ENCODE assay signal across 1 cellular context in the genomic region with DNA sequence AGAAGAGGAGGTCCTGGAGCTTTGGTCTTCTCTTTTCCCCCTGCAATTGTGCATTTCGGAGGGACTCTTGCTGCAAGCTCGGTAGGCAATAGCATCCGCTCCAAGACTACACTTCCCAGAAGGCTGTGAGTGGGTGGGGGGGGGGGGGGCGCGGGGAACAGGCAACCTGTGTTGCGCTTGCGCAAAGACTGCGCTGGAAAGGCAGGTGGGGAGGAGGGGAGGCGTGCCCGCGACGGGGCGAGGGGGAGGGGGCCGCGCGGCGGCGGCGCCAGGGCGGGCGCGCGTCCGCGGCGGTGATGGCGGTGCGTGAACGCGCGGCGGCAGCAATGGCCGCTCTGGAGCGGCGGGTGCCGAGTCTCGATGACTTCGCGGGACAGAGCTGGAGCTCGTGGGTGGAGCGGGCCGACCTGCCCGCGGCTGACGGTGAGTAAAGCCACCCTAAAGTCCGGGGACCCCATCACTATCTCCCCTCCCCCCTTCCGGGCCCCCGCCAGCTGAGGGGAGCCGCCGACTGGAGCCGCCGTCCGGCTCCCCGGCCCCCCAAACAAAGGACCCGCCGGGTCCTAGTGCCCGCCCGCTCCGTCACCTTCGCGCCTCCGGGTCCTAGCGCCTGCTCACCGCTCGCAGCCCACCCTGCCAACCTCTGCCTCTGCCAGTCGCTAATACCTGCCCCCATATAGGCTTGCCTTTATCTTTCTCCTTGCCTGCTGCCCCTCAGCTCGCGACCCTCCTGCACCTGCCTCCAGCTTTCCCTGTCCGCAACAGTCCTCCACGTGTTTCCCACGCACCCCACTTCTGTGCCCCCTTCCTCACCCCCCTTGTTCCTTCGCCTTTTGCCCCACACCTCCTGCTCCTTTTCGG.
TF ChIP-seq lines count a peak whose summit lies in the region.

A gene with protein sequence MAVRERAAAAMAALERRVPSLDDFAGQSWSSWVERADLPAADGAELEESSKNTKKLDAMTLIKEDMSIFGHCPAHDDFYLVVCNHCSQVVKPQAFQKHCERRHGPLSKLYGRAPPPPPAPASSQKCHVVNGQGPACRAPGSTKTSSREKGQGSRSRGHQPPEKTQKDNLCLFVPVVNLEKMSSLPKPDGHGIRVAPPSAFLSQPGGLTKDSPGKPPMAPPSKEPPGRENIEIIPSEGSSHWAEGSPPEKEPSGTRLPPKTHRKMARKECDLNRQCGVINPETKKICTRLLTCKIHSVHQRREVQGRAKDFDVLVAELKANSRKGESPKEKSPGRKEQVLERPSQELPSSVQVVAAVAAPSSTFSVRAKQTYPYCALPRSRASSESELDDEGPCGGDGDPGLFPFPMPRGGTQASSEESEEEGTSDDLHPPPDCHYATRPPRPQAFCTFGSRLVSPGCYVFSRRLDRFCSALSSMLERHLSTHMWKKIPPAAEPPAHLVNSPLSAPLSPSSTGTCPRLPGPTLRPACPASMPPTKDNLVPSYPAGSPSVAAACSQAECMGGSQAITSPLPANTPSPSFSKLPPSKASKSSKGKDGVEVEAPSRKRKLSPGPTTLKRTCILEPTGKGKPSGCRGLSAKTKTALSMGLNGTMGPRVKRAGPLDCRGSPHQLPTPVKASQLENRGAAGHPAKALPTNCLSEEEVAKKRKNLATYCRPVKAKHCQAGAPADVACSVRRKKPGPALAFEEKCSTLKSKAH (plus strand): TSS at position 248 of the 861 bp plus-strand sequence. CDS start 49 bp downstream, at position 297.

TF ChIP-seq in HepG2, 621 proteins besides CTCF, POLR2A, EP300 and RAD21 (continued from another document and continues in another):
- TF ChIP-seq, protein P1, sequence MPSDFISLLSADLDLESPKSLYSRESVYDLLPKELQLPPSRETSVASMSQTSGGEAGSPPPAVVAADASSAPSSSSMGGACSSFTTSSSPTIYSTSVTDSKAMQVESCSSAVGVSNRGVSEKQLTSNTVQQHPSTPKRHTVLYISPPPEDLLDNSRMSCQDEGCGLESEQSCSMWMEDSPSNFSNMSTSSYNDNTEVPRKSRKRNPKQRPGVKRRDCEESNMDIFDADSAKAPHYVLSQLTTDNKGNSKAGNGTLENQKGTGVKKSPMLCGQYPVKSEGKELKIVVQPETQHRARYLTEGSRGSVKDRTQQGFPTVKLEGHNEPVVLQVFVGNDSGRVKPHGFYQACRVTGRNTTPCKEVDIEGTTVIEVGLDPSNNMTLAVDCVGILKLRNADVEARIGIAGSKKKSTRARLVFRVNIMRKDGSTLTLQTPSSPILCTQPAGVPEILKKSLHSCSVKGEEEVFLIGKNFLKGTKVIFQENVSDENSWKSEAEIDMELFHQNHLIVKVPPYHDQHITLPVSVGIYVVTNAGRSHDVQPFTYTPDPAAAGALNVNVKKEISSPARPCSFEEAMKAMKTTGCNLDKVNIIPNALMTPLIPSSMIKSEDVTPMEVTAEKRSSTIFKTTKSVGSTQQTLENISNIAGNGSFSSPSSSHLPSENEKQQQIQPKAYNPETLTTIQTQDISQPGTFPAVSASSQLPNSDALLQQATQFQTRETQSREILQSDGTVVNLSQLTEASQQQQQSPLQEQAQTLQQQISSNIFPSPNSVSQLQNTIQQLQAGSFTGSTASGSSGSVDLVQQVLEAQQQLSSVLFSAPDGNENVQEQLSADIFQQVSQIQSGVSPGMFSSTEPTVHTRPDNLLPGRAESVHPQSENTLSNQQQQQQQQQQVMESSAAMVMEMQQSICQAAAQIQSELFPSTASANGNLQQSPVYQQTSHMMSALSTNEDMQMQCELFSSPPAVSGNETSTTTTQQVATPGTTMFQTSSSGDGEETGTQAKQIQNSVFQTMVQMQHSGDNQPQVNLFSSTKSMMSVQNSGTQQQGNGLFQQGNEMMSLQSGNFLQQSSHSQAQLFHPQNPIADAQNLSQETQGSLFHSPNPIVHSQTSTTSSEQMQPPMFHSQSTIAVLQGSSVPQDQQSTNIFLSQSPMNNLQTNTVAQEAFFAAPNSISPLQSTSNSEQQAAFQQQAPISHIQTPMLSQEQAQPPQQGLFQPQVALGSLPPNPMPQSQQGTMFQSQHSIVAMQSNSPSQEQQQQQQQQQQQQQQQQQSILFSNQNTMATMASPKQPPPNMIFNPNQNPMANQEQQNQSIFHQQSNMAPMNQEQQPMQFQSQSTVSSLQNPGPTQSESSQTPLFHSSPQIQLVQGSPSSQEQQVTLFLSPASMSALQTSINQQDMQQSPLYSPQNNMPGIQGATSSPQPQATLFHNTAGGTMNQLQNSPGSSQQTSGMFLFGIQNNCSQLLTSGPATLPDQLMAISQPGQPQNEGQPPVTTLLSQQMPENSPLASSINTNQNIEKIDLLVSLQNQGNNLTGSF (CRISPR knock-in tag; IDR thresholded peaks at IDR 0.05) = peak; percentile 27; the same call in 1 of the 2 replicates
- TF ChIP-seq MLX (CRISPR knock-in tag; IDR thresholded peaks at IDR 0.05) = no peak
- no peak for TF ChIP-seq JUNB (CRISPR knock-in tag; IDR thresholded peaks at IDR 0.05; ENCODE audit: borderline replicate concordance)
- TF ChIP-seq RNF2 (conservative IDR thresholded peaks at IDR 0.05; ENCODE audit: low read depth) = no peak
- TF ChIP-seq, protein P2, sequence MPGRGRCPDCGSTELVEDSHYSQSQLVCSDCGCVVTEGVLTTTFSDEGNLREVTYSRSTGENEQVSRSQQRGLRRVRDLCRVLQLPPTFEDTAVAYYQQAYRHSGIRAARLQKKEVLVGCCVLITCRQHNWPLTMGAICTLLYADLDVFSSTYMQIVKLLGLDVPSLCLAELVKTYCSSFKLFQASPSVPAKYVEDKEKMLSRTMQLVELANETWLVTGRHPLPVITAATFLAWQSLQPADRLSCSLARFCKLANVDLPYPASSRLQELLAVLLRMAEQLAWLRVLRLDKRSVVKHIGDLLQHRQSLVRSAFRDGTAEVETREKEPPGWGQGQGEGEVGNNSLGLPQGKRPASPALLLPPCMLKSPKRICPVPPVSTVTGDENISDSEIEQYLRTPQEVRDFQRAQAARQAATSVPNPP (CRISPR knock-in tag; IDR thresholded peaks at IDR 0.05) = no peak
- TF ChIP-seq ZNF557 (CRISPR knock-in tag; IDR thresholded peaks at IDR 0.05) = no peak
- TF ChIP-seq ELF1 (CRISPR knock-in tag; IDR thresholded peaks at IDR 0.05) = no peak; the same call in 1 of the 2 replicates
- TF ChIP-seq KAT7 (CRISPR knock-in tag; IDR thresholded peaks at IDR 0.05; ENCODE audit: borderline replicate concordance) = peak; percentile 79; the same call in 1 of the 2 replicates
- peak; percentile 88 for TF ChIP-seq MYC (CRISPR knock-in tag; IDR thresholded peaks at IDR 0.05; ENCODE audit: borderline replicate concordance)
- no peak; the same call in 1 of the 2 replicates for TF ChIP-seq MTF1 (CRISPR knock-in tag; IDR thresholded peaks at IDR 0.05)
- TF ChIP-seq ARNT2 (CRISPR knock-in tag; IDR thresholded peaks at IDR 0.05; ENCODE audit: low read depth) = peak; percentile 66
- TF ChIP-seq ATF6 (CRISPR knock-in tag; conservative IDR thresholded peaks at IDR 0.05) = no peak
- TF ChIP-seq CBX1 (IDR thresholded peaks at IDR 0.05; ENCODE audit: low read depth) = no peak
- no peak for TF ChIP-seq FOSL1 (CRISPR knock-in tag; IDR thresholded peaks at IDR 0.05; ENCODE audit: borderline replicate concordance)
- TF ChIP-seq ZNF121 (CRISPR knock-in tag; IDR thresholded peaks at IDR 0.05) = no peak
- no peak for TF ChIP-seq TCF7L2 (IDR thresholded peaks at IDR 0.05; ENCODE audit: low read depth, low read length)
- TF ChIP-seq KIAA2018 (CRISPR knock-in tag; IDR thresholded peaks at IDR 0.05; ENCODE audit: borderline replicate concordance) = no peak
- TF ChIP-seq ZSCAN25 (CRISPR knock-in tag; IDR thresholded peaks at IDR 0.05) = no peak
- peak; percentile 80; the same call in 1 of the 2 replicates for TF ChIP-seq ZNF552 (CRISPR knock-in tag; IDR thresholded peaks at IDR 0.05; ENCODE audit: borderline replicate concordance)
- TF ChIP-seq, protein P3, sequence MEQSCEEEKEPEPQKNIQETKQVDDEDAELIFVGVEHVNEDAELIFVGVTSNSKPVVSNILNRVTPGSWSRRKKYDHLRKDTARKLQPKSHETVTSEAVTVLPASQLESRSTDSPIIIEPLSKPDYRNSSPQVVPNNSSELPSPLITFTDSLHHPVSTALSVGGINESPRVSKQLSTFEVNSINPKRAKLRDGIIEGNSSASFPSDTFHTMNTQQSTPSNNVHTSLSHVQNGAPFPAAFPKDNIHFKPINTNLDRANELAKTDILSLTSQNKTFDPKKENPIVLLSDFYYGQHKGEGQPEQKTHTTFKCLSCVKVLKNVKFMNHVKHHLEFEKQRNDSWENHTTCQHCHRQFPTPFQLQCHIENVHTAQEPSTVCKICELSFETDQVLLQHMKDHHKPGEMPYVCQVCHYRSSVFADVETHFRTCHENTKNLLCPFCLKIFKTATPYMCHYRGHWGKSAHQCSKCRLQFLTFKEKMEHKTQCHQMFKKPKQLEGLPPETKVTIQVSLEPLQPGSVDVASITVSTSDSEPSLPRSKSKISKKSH (CRISPR knock-in tag; IDR thresholded peaks at IDR 0.05; ENCODE audit: borderline replicate concordance) = peak; percentile 78; the same call in 1 of the 2 replicates
- no peak for TF ChIP-seq ZNF34 (CRISPR knock-in tag; IDR thresholded peaks at IDR 0.05; ENCODE audit: borderline replicate concordance)
- TF ChIP-seq, protein P4, sequence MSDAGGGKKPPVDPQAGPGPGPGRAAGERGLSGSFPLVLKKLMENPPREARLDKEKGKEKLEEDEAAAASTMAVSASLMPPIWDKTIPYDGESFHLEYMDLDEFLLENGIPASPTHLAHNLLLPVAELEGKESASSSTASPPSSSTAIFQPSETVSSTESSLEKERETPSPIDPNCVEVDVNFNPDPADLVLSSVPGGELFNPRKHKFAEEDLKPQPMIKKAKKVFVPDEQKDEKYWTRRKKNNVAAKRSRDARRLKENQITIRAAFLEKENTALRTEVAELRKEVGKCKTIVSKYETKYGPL (CRISPR knock-in tag; IDR thresholded peaks at IDR 0.05) = no peak; the same call in 1 of the 2 replicates
- TF ChIP-seq SPEN (CRISPR knock-in tag; IDR thresholded peaks at IDR 0.05; ENCODE audit: low read depth) = no peak; the same call in none of the 2 replicates
- no peak for TF ChIP-seq MAFF (IDR thresholded peaks at IDR 0.05; ENCODE audit: low read depth, low read length)
- no peak for TF ChIP-seq ZNF251 (CRISPR knock-in tag; IDR thresholded peaks at IDR 0.05)
- no peak for TF ChIP-seq SMAD1 (CRISPR knock-in tag; IDR thresholded peaks at IDR 0.05; ENCODE audit: borderline replicate concordance, low read depth)
